1 cellular context compared by ENCODE assay signal in the genomic region with DNA sequence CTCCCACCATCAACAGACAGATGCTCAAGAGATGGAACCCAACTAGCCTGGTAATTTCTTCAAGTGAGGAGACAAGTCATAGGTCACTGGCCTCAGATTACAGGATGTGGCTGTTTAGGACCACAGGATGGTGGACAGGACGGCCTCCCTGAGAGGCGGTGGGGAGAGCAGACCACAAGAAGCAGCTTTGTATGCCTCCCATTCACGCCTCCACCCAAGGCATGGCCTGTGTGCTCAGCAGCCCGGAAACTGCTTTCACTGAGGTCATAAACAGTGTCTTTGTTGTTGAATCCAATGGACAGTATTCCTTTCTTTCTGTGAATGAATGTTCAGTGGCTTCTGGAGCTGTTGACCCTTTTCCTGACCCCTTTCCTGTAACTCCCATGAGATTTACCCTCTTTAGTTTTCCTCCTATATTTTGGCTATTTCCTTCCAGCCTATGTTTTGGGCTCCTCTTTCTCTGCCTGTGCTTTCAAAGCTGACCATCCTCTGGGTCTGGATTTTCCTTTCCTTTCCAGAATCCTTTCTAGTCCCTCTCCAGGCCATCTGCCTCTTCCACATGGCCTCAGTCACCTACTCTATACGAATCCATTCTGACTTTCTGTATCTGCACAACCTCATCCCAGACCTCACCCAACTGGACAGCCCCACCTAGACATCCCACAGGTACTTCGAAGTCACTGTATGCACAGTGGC.
A peak's percentile ranks its signal among the peaks of the same experiment; 100 is the strongest.
TF ChIP-seq lines count a peak whose summit lies in the region.

No MANE protein-coding gene starts in this region.

TF ChIP-seq in HepG2, 621 proteins besides CTCF, POLR2A, EP300 and RAD21 (continued from another document and continues in another):
- TF ChIP-seq, protein P1, sequence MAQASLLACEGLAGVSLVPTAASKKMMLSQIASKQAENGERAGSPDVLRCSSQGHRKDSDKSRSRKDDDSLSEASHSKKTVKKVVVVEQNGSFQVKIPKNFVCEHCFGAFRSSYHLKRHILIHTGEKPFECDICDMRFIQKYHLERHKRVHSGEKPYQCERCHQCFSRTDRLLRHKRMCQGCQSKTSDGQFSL (CRISPR knock-in tag; IDR thresholded peaks at IDR 0.05): no peak
- TF ChIP-seq MEIS2 (CRISPR knock-in tag; IDR thresholded peaks at IDR 0.05) (no peak), ZSCAN20 (CRISPR knock-in tag; IDR thresholded peaks at IDR 0.05; ENCODE audit: borderline replicate concordance) (no peak), ZNF296 (CRISPR knock-in tag; conservative IDR thresholded peaks at IDR 0.05) (no peak), POGK (CRISPR knock-in tag; conservative IDR thresholded peaks at IDR 0.05) (no peak), HDAC2 (CRISPR knock-in tag; IDR thresholded peaks at IDR 0.05) (0 out of 2 replicates have a peak, but pooled peaks have one; percentile 28), ZNF121 (CRISPR knock-in tag; IDR thresholded peaks at IDR 0.05) (no peak), NRL (CRISPR knock-in tag; IDR thresholded peaks at IDR 0.05; ENCODE audit: borderline replicate concordance) (no peak), ZNF512 (CRISPR knock-in tag; IDR thresholded peaks at IDR 0.05) (no peak), ZNF607 (CRISPR knock-in tag; IDR thresholded peaks at IDR 0.05; ENCODE audit: borderline replicate concordance) (no peak), ELF3 (CRISPR knock-in tag; IDR thresholded peaks at IDR 0.05) (peak; percentile 53; the same call in 1 of the 2 replicates), ELK4 (CRISPR knock-in tag; IDR thresholded peaks at IDR 0.05; ENCODE audit: borderline replicate concordance) (no peak), CENPBD1 (CRISPR knock-in tag; IDR thresholded peaks at IDR 0.05; ENCODE audit: borderline replicate concordance, low read depth) (no peak), ZNF503 (CRISPR knock-in tag; IDR thresholded peaks at IDR 0.05) (no peak), SP5 (CRISPR knock-in tag; IDR thresholded peaks at IDR 0.05; ENCODE audit: borderline replicate concordance, low read depth) (peak; percentile 21; the same call in 1 of the 2 replicates), NFKBIZ (CRISPR knock-in tag; IDR thresholded peaks at IDR 0.05) (no peak), NR2F2 (IDR thresholded peaks at IDR 0.05; ENCODE audit: borderline replicate concordance, low read depth) (peak; percentile 27; the same call in 1 of the 2 replicates), IRF9 (CRISPR knock-in tag; IDR thresholded peaks at IDR 0.05; ENCODE audit: borderline replicate concordance) (no peak), KDM6A (CRISPR knock-in tag; IDR thresholded peaks at IDR 0.05; ENCODE audit: low read depth) (no peak), SRSF9 (IDR thresholded peaks at IDR 0.05; ENCODE audit: borderline replicate concordance, insufficient read depth, low read depth, low read length, poor library complexity, severe bottlenecking) (no peak), FOSL1 (CRISPR knock-in tag; IDR thresholded peaks at IDR 0.05; ENCODE audit: borderline replicate concordance) (no peak), XBP1 (CRISPR knock-in tag; IDR thresholded peaks at IDR 0.05) (no peak), ZNF788 (CRISPR knock-in tag; IDR thresholded peaks at IDR 0.05; ENCODE audit: borderline replicate concordance) (no peak), TBX3 (IDR thresholded peaks at IDR 0.05; ENCODE audit: borderline replicate concordance) (no peak), MED13 (CRISPR knock-in tag; IDR thresholded peaks at IDR 0.05) (no peak), ISX (CRISPR knock-in tag; conservative IDR thresholded peaks at IDR 0.05) (no peak), ZMYM3 (CRISPR knock-in tag; IDR thresholded peaks at IDR 0.05) (no peak), ZNF235 (CRISPR knock-in tag; IDR thresholded peaks at IDR 0.05; ENCODE audit: borderline replicate concordance) (no peak), PLSCR1 (CRISPR knock-in tag; IDR thresholded peaks at IDR 0.05; ENCODE audit: borderline replicate concordance) (no peak), ZNF784 (CRISPR knock-in tag; IDR thresholded peaks at IDR 0.05; ENCODE audit: borderline replicate concordance) (no peak), PRPF4 (IDR thresholded peaks at IDR 0.05; ENCODE audit: low read depth, low read length, poor library complexity, severe bottlenecking) (no peak)
- TF ChIP-seq, protein P2, sequence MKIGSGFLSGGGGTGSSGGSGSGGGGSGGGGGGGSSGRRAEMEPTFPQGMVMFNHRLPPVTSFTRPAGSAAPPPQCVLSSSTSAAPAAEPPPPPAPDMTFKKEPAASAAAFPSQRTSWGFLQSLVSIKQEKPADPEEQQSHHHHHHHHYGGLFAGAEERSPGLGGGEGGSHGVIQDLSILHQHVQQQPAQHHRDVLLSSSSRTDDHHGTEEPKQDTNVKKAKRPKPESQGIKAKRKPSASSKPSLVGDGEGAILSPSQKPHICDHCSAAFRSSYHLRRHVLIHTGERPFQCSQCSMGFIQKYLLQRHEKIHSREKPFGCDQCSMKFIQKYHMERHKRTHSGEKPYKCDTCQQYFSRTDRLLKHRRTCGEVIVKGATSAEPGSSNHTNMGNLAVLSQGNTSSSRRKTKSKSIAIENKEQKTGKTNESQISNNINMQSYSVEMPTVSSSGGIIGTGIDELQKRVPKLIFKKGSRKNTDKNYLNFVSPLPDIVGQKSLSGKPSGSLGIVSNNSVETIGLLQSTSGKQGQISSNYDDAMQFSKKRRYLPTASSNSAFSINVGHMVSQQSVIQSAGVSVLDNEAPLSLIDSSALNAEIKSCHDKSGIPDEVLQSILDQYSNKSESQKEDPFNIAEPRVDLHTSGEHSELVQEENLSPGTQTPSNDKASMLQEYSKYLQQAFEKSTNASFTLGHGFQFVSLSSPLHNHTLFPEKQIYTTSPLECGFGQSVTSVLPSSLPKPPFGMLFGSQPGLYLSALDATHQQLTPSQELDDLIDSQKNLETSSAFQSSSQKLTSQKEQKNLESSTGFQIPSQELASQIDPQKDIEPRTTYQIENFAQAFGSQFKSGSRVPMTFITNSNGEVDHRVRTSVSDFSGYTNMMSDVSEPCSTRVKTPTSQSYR (CRISPR knock-in tag; IDR thresholded peaks at IDR 0.05; ENCODE audit: borderline replicate concordance): no peak
- TF ChIP-seq, protein P3, sequence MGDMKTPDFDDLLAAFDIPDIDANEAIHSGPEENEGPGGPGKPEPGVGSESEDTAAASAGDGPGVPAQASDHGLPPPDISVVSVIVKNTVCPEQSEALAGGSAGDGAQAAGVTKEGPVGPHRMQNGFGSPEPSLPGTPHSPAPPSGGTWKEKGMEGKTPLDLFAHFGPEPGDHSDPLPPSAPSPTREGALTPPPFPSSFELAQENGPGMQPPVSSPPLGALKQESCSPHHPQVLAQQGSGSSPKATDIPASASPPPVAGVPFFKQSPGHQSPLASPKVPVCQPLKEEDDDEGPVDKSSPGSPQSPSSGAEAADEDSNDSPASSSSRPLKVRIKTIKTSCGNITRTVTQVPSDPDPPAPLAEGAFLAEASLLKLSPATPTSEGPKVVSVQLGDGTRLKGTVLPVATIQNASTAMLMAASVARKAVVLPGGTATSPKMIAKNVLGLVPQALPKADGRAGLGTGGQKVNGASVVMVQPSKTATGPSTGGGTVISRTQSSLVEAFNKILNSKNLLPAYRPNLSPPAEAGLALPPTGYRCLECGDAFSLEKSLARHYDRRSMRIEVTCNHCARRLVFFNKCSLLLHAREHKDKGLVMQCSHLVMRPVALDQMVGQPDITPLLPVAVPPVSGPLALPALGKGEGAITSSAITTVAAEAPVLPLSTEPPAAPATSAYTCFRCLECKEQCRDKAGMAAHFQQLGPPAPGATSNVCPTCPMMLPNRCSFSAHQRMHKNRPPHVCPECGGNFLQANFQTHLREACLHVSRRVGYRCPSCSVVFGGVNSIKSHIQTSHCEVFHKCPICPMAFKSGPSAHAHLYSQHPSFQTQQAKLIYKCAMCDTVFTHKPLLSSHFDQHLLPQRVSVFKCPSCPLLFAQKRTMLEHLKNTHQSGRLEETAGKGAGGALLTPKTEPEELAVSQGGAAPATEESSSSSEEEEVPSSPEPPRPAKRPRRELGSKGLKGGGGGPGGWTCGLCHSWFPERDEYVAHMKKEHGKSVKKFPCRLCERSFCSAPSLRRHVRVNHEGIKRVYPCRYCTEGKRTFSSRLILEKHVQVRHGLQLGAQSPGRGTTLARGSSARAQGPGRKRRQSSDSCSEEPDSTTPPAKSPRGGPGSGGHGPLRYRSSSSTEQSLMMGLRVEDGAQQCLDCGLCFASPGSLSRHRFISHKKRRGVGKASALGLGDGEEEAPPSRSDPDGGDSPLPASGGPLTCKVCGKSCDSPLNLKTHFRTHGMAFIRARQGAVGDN (CRISPR knock-in tag; IDR thresholded peaks at IDR 0.05): peak; percentile 49
- TF ChIP-seq, protein P4, sequence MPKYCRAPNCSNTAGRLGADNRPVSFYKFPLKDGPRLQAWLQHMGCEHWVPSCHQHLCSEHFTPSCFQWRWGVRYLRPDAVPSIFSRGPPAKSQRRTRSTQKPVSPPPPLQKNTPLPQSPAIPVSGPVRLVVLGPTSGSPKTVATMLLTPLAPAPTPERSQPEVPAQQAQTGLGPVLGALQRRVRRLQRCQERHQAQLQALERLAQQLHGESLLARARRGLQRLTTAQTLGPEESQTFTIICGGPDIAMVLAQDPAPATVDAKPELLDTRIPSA (CRISPR knock-in tag; IDR thresholded peaks at IDR 0.05; ENCODE audit: borderline replicate concordance): no peak
